ENCODE assay signal across 18 cellular contexts in the genomic region with DNA sequence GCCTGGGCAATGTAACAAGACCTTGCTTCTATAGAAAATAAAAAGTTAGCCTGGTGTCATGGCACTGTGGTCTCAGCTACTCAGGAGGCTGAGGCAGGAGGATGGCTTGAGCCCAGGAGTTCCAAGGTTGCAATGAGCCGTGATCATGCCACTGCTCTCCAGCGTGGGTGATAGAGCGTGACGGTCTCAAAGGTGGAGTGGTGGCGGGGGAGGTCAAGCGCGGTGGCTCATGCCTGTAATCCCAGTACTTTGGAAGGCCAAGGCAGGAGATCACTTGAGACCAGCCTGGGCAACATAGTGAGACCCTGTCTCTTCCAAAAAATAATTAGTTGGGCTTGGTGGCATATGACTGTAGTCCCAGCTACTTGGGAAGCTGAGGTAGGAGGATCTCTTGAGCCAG. TPM values are rescaled to one million over a fixed set of nuclear protein-coding genes. Genes with fewer than 3 reads are reported as not detected.
DNase-seq lines count a peak whose midpoint lies in the region; ATAC-seq and TF ChIP-seq lines count a peak whose summit lies in the region.
"Had no signal": no experiment of that assay in that cellular context is flagged by ENCODE, and none has a peak within 500 bp of the region (broad histone marks: within the 10 kb centered on the region; RNA-seq: fewer than 3 reads in every experiment).

No MANE protein-coding gene starts in this region.

- no peak for DNase-seq in activated CD8-positive, alpha-beta T cell treated with anti-CD3 and anti-CD28 coated beads, Interleukin-2, amount 10 ng/mL, durations not matched to agents 7 days and 5 days
- DNase-seq in activated CD8-positive, alpha-beta T cell treated with anti-CD3 and anti-CD28 coated beads for 36 hours: no peak
- DNase-seq in HFFc6 (no peak), memory B cell (ENCODE audit: low spot score in 2 of 2) (no peak)
- DNase-seq in activated naive CD8-positive, alpha-beta T cell treated with anti-CD3 and anti-CD28 coated beads, Interleukin-2, amount 50 U/mL, for 24 hours: no peak
- no peak for DNase-seq in effector CD4-positive, alpha-beta T cell
- DNase-seq: DND-41, GOT3, KBM-7, MM.1S, NCI-H1048, NCI-H1417 treated with DMSO at 0.1 percent for 48 hours, NCI-H187, NCI-H446, NCI-H526, Right ventricle myocardium superior had no signal

- H3K4me1 Mint-ChIP-seq in activated CD8-positive, alpha-beta T cell treated with anti-CD3 and anti-CD28 coated beads, Interleukin-2, amount 10 ng/mL, durations not matched to agents 7 days and 5 days (ENCODE audit: low read depth): peaks cover 19% of the 10 kb centered on the region
- H3K4me1 Mint-ChIP-seq in activated CD8-positive, alpha-beta T cell treated with anti-CD3 and anti-CD28 coated beads for 36 hours (ENCODE audit: low read depth): peaks cover 19% of the 10 kb centered on the region
- peaks cover 46% of the 10 kb centered on the region for H3K4me1 Mint-ChIP-seq in HFFc6 (ENCODE audit: low read depth)
- peaks cover 13% of the 10 kb centered on the region for H3K4me1 Mint-ChIP-seq in activated naive CD8-positive, alpha-beta T cell treated with anti-CD3 and anti-CD28 coated beads, Interleukin-2, amount 50 U/mL, for 24 hours
- peaks cover 12% of the 10 kb centered on the region for H3K4me1 Mint-ChIP-seq in memory B cell

- POLR2A ChIA-PET in activated CD8-positive, alpha-beta T cell treated with anti-CD3 and anti-CD28 coated beads, Interleukin-2, amount 10 ng/mL, durations not matched to agents 7 days and 5 days (lab: Charles Lee): no interaction called here
- POLR2A ChIA-PET in activated CD8-positive, alpha-beta T cell treated with anti-CD3 and anti-CD28 coated beads for 36 hours (lab: Charles Lee): interaction anchor here (0.6 to 0.7 kb wide), 2 partner anchors 876 to 886 kb away, joined by 3 to 4 read pairs; no protein-coding TSS in a partner anchor

- H3K27ac Mint-ChIP-seq in activated CD8-positive, alpha-beta T cell treated with anti-CD3 and anti-CD28 coated beads, Interleukin-2, amount 10 ng/mL, durations not matched to agents 7 days and 5 days: peak overlapping the region; percentile 53
- H3K27ac Mint-ChIP-seq in activated CD8-positive, alpha-beta T cell treated with anti-CD3 and anti-CD28 coated beads for 36 hours: no peak overlapping the region
- H3K27ac Mint-ChIP-seq in HFFc6 (peak overlapping the region; percentile 52; the same call in 1 of the 2 replicates), memory B cell (peak overlapping the region; percentile 15)
- H3K27ac Mint-ChIP-seq in activated naive CD8-positive, alpha-beta T cell treated with anti-CD3 and anti-CD28 coated beads, Interleukin-2, amount 50 U/mL, for 24 hours: peak overlapping the region; percentile 54

- intact Hi-C loops in activated CD8-positive, alpha-beta T cell treated with anti-CD3 and anti-CD28 coated beads for 36 hours (cut with micrococcal nuclease): no loop called here

- H3K9me3 Mint-ChIP-seq in activated CD8-positive, alpha-beta T cell treated with anti-CD3 and anti-CD28 coated beads, Interleukin-2, amount 10 ng/mL, durations not matched to agents 7 days and 5 days (ENCODE audit: insufficient read depth): no peaks in the 10 kb centered on the region
- H3K9me3 Mint-ChIP-seq in activated CD8-positive, alpha-beta T cell treated with anti-CD3 and anti-CD28 coated beads for 36 hours: no peaks in the 10 kb centered on the region
- H3K9me3 Mint-ChIP-seq in HFFc6: no peaks in the 10 kb centered on the region; the same call in 1 of the 2 replicates
- no peaks in the 10 kb centered on the region for H3K9me3 Mint-ChIP-seq in activated naive CD8-positive, alpha-beta T cell treated with anti-CD3 and anti-CD28 coated beads, Interleukin-2, amount 50 U/mL, for 24 hours
- H3K9me3 Mint-ChIP-seq in memory B cell: no peaks in the 10 kb centered on the region

- H3K36me3 Mint-ChIP-seq in activated CD8-positive, alpha-beta T cell treated with anti-CD3 and anti-CD28 coated beads, Interleukin-2, amount 10 ng/mL, durations not matched to agents 7 days and 5 days (ENCODE audit: low read depth): peaks cover 12% of the 10 kb centered on the region
- H3K36me3 Mint-ChIP-seq in activated CD8-positive, alpha-beta T cell treated with anti-CD3 and anti-CD28 coated beads for 36 hours (ENCODE audit: low read depth): peaks cover 2% of the 10 kb centered on the region
- H3K36me3 Mint-ChIP-seq in HFFc6 (ENCODE audit: low read depth) (peaks cover 29% of the 10 kb centered on the region), memory B cell (peaks cover 2% of the 10 kb centered on the region)
- no peaks in the 10 kb centered on the region for H3K36me3 Mint-ChIP-seq in activated naive CD8-positive, alpha-beta T cell treated with anti-CD3 and anti-CD28 coated beads, Interleukin-2, amount 50 U/mL, for 24 hours (ENCODE audit: low read depth)

- no peak for ATAC-seq in activated CD8-positive, alpha-beta T cell treated with anti-CD3 and anti-CD28 coated beads, Interleukin-2, amount 10 ng/mL, durations not matched to agents 7 days and 5 days
- no peak for ATAC-seq in activated CD8-positive, alpha-beta T cell treated with anti-CD3 and anti-CD28 coated beads for 36 hours
- ATAC-seq in activated naive CD8-positive, alpha-beta T cell treated with anti-CD3 and anti-CD28 coated beads, Interleukin-2, amount 50 U/mL, for 24 hours: no peak
- ATAC-seq in memory B cell (ENCODE audit: low read depth) (no peak), GM21576 (IDR thresholded peaks at IDR 0.05; ENCODE audit: unreplicated experiment) (no peak), GM19452 (IDR thresholded peaks at IDR 0.05; ENCODE audit: unreplicated experiment) (no peak)

- H3K4me3 Mint-ChIP-seq in activated CD8-positive, alpha-beta T cell treated with anti-CD3 and anti-CD28 coated beads, Interleukin-2, amount 10 ng/mL, durations not matched to agents 7 days and 5 days: no peak overlapping the region
- no peak overlapping the region for H3K4me3 Mint-ChIP-seq in activated CD8-positive, alpha-beta T cell treated with anti-CD3 and anti-CD28 coated beads for 36 hours
- H3K4me3 Mint-ChIP-seq in HFFc6 (no peak overlapping the region), memory B cell (no peak overlapping the region)
- H3K4me3 Mint-ChIP-seq in activated naive CD8-positive, alpha-beta T cell treated with anti-CD3 and anti-CD28 coated beads, Interleukin-2, amount 50 U/mL, for 24 hours: no peak overlapping the region

- CTCF ChIA-PET in activated CD8-positive, alpha-beta T cell treated with anti-CD3 and anti-CD28 coated beads, Interleukin-2, amount 10 ng/mL, durations not matched to agents 7 days and 5 days (lab: Charles Lee): no interaction called here
- CTCF ChIA-PET in activated CD8-positive, alpha-beta T cell treated with anti-CD3 and anti-CD28 coated beads for 36 hours (lab: Charles Lee): interaction anchor here (1.1 kb wide), 1 partner anchor 292 kb away, joined by 3 read pairs; no protein-coding TSS in a partner anchor

- no peaks in the 10 kb centered on the region for H3K27me3 Mint-ChIP-seq in activated CD8-positive, alpha-beta T cell treated with anti-CD3 and anti-CD28 coated beads, Interleukin-2, amount 10 ng/mL, durations not matched to agents 7 days and 5 days (ENCODE audit: low read depth)
- H3K27me3 Mint-ChIP-seq in activated CD8-positive, alpha-beta T cell treated with anti-CD3 and anti-CD28 coated beads for 36 hours: no peaks in the 10 kb centered on the region
- H3K27me3 Mint-ChIP-seq in HFFc6 (ENCODE audit: insufficient read depth): peaks cover 2% of the 10 kb centered on the region
- H3K27me3 Mint-ChIP-seq in activated naive CD8-positive, alpha-beta T cell treated with anti-CD3 and anti-CD28 coated beads, Interleukin-2, amount 50 U/mL, for 24 hours: no peaks in the 10 kb centered on the region
- no peaks in the 10 kb centered on the region for H3K27me3 Mint-ChIP-seq in memory B cell

- no peak for TF ChIP-seq CTCF in activated CD8-positive, alpha-beta T cell treated with anti-CD3 and anti-CD28 coated beads for 36 hours (IDR thresholded peaks at IDR 0.05)
- no peak for TF ChIP-seq CTCF in HFFc6 (IDR thresholded peaks at IDR 0.05)

RNA-seq across cellular contexts. Expression of gene PISD, which starts 16.7 kb away (rescaled TPM):
- total RNA-seq in activated CD8-positive, alpha-beta T cell treated with anti-CD3 and anti-CD28 coated beads, Interleukin-2, amount 10 ng/mL, durations not matched to agents 7 days and 5 days: 10 to 100 TPM; 28.8 to 29.2 TPM
- 10 to 100 TPM; 33.9 to 35.9 TPM for total RNA-seq in activated CD8-positive, alpha-beta T cell treated with anti-CD3 and anti-CD28 coated beads for 36 hours
- 10 to 100 TPM; 38.4 to 47.3 (median 43.3) TPM for total RNA-seq in HFFc6 (2021; fragmentation: NEBNext Ultra II Directional; extraction: Animal tissue kit (Norgen Biotek cat#: 25700))
